Comparison of ENCODE assay signal across 9 cellular contexts in genomic region chr4:7699040-7699439, GRCh38.
DNase-seq lines count a peak whose midpoint lies in the region.
"Had no signal": no experiment of that assay in that cellular context is flagged by ENCODE, and none has a peak within 500 bp of the region (broad histone marks: within the 10 kb centered on the region; RNA-seq: fewer than 3 reads in every experiment).

No MANE protein-coding gene starts in this region.

- DNase-seq in H4 (ENCODE audit: low spot score): peak; percentile 80
- peak; percentile 44 for DNase-seq in UCSD-AML1 (lab: John Stamatoyannopoulos, UW; ENCODE audit: unreplicated experiment)
- DNase-seq in glomerular visceral epithelial cell (ENCODE audit: extremely low spot score): peak; percentile 9
- peak; percentile 20 for DNase-seq in smooth muscle cell of the brain vasculature (ENCODE audit: low read depth, low spot score)
- DNase-seq in NCI-H1105 treated with DMSO at 0.1 percent for 48 hours (lab: John Stamatoyannopoulos, UW): no peak
- DNase-seq in NCI-H2196 (lab: John Stamatoyannopoulos, UW; ENCODE audit: unreplicated experiment): no peak
- DNase-seq in activated CD4-positive, alpha-beta T cell treated with anti-CD3 and anti-CD28 coated beads, Interleukin-2, amount 50 U/mL, for 4 hours: no peak
- DNase-seq: NCI-H748 treated with DMSO at 0.1 percent for 48 hours; stimulated activated CD4-positive, alpha-beta T cell treated with anti-CD3 and anti-CD28 coated beads, Interleukin-4, amount 100 ng/mL, for 4 hours had no signal

Comparison
In these comparisons a context has a peak if more than half of its experiments do, and no peak if none do; other contexts are left out.
1. DNase-seq: peak in H4 (single experiment), UCSD-AML1 (single experiment), glomerular visceral epithelial cell (single experiment) and smooth muscle cell of the brain vasculature (single experiment); none in NCI-H1105 treated with DMSO at 0.1 percent for 48 hours (single experiment), NCI-H2196 (single experiment) and activated CD4-positive, alpha-beta T cell treated with anti-CD3 and anti-CD28 coated beads, Interleukin-2, amount 50 U/mL, for 4 hours (0 of 2).